ENCODE assay signal across 3 cellular contexts in genomic region chr7:70271617-70272081, GRCh38.
A peak's percentile ranks its signal among the peaks of the same experiment; 100 is the strongest.
TF ChIP-seq lines count a peak whose summit lies in the region.

No MANE protein-coding gene starts in this region.

TF ChIP-seq in SK-N-SH, 30 proteins besides CTCF, POLR2A, EP300 and RAD21 (continued from another document and continues in another):
- TF ChIP-seq, protein P1, sequence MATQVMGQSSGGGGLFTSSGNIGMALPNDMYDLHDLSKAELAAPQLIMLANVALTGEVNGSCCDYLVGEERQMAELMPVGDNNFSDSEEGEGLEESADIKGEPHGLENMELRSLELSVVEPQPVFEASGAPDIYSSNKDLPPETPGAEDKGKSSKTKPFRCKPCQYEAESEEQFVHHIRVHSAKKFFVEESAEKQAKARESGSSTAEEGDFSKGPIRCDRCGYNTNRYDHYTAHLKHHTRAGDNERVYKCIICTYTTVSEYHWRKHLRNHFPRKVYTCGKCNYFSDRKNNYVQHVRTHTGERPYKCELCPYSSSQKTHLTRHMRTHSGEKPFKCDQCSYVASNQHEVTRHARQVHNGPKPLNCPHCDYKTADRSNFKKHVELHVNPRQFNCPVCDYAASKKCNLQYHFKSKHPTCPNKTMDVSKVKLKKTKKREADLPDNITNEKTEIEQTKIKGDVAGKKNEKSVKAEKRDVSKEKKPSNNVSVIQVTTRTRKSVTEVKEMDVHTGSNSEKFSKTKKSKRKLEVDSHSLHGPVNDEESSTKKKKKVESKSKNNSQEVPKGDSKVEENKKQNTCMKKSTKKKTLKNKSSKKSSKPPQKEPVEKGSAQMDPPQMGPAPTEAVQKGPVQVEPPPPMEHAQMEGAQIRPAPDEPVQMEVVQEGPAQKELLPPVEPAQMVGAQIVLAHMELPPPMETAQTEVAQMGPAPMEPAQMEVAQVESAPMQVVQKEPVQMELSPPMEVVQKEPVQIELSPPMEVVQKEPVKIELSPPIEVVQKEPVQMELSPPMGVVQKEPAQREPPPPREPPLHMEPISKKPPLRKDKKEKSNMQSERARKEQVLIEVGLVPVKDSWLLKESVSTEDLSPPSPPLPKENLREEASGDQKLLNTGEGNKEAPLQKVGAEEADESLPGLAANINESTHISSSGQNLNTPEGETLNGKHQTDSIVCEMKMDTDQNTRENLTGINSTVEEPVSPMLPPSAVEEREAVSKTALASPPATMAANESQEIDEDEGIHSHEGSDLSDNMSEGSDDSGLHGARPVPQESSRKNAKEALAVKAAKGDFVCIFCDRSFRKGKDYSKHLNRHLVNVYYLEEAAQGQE (IDR thresholded peaks at IDR 0.05; ENCODE audit: low read depth, low read length), result no peak
- TF ChIP-seq JUND (IDR thresholded peaks at IDR 0.05) (peak; percentile 96), GABPA (IDR thresholded peaks at IDR 0.05; ENCODE audit: low read depth) (no peak), EZH2phosphoT487 (IDR thresholded peaks at IDR 0.05; ENCODE audit: borderline replicate concordance, low read depth) (no peak), NFIC (IDR thresholded peaks at IDR 0.05; ENCODE audit: borderline replicate concordance) (peak; percentile 84), TEAD4 (IDR thresholded peaks at IDR 0.05; ENCODE audit: borderline replicate concordance, insufficient read depth) (peak; percentile 80), GATA2 (CRISPR knock-in tag; IDR thresholded peaks at IDR 0.05) (peak; percentile 78), FOXJ3 (CRISPR knock-in tag; IDR thresholded peaks at IDR 0.05) (peak; percentile 80), RXRA (IDR thresholded peaks at IDR 0.05; ENCODE audit: borderline replicate concordance, low read depth) (peak; percentile 59; the same call in 1 of the 2 replicates), CHD2 (IDR thresholded peaks at IDR 0.05; ENCODE audit: low read length, partially characterized antibody) (peak; percentile 60), YY1 (IDR thresholded peaks at IDR 0.05; ENCODE audit: low read depth) (no peak), MEF2A (IDR thresholded peaks at IDR 0.05; ENCODE audit: borderline replicate concordance, low read depth) (0 out of 2 replicates have a peak, but pooled peaks have one; percentile 11), MXI1 (IDR thresholded peaks at IDR 0.05; ENCODE audit: low read depth, low read length) (no peak), SMC3 (IDR thresholded peaks at IDR 0.05; ENCODE audit: low read depth, low read length) (no peak), POLR2AphosphoS5 (IDR thresholded peaks at IDR 0.05; ENCODE audit: low read depth, low read length) (peak; percentile 90)
- TF ChIP-seq, protein P2, sequence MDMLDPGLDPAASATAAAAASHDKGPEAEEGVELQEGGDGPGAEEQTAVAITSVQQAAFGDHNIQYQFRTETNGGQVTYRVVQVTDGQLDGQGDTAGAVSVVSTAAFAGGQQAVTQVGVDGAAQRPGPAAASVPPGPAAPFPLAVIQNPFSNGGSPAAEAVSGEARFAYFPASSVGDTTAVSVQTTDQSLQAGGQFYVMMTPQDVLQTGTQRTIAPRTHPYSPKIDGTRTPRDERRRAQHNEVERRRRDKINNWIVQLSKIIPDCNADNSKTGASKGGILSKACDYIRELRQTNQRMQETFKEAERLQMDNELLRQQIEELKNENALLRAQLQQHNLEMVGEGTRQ (IDR thresholded peaks at IDR 0.05; ENCODE audit: borderline replicate concordance, low read depth, low read length), result no peak
- TF ChIP-seq, protein P3, sequence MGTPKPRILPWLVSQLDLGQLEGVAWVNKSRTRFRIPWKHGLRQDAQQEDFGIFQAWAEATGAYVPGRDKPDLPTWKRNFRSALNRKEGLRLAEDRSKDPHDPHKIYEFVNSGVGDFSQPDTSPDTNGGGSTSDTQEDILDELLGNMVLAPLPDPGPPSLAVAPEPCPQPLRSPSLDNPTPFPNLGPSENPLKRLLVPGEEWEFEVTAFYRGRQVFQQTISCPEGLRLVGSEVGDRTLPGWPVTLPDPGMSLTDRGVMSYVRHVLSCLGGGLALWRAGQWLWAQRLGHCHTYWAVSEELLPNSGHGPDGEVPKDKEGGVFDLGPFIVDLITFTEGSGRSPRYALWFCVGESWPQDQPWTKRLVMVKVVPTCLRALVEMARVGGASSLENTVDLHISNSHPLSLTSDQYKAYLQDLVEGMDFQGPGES (IDR thresholded peaks at IDR 0.05; ENCODE audit: low read depth, low read length), result no peak

TF ChIP-seq in neural cell, 6 proteins besides CTCF, POLR2A, EP300 and RAD21 (continued from another document):
- TF ChIP-seq, protein P1 (IDR thresholded peaks at IDR 0.05; ENCODE audit: borderline replicate concordance), result peak; percentile 18

TF ChIP-seq in GM23338, 12 proteins besides CTCF, POLR2A, EP300 and RAD21 (continued from another document):
- TF ChIP-seq ZNF331 (CRISPR knock-in tag; IDR thresholded peaks at IDR 0.05; ENCODE audit: low read depth), result no peak
- no peak for TF ChIP-seq ZNF114 (CRISPR knock-in tag; IDR thresholded peaks at IDR 0.05)
- TF ChIP-seq ETS1 (IDR thresholded peaks at IDR 0.05), result no peak
- no peak for TF ChIP-seq ZNF462 (CRISPR knock-in tag; IDR thresholded peaks at IDR 0.05)
- no peak for TF ChIP-seq POLR2AphosphoS5 (IDR thresholded peaks at IDR 0.05; ENCODE audit: low read depth)
- TF ChIP-seq CREB1 (CRISPR knock-in tag; IDR thresholded peaks at IDR 0.05; ENCODE audit: low read depth), result no peak
- TF ChIP-seq NANOG (IDR thresholded peaks at IDR 0.05; ENCODE audit: borderline replicate concordance), result no peak
